8 cellular contexts compared by ENCODE assay signal in the genomic region with DNA sequence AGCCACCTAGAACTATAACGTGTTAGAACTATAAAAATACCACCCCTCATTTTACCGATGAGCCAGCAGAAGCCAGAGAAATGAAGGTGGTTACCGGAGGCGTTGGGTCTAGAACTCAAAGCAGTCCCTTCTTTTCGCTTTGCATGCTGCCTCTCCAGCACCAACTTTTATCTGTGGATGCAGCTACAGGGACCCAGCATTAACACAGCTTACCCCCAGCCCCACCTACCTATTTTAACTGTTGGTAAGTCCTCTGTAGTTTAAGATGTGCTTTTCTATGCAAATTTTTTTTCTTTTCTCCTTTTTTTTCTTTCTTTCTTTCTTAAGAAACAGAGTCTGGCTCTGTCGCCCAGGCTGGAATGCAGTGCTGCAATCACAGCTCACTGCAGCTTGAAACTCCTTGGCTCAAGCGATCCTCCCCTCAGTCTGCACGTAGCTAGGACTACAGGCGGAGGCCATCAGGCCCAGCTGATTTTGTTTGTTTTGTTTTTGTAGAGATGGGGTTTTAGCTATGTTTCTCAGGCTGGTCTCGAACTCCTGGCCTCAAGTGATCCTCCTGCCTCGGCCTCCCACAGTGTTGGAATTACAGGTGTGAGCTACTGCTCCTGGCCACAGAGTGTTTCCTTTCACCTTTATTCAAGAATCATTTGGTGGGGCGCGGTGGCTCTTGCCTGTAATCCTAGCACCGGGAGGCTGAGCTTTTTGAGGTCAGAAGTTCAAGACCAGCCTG. TPM values are rescaled to one million over a fixed set of nuclear protein-coding genes. Genes with fewer than 3 reads are reported as not detected.
A peak's percentile ranks its signal among the peaks of the same experiment; 100 is the strongest.
DNase-seq lines count a peak whose midpoint lies in the region; ATAC-seq and TF ChIP-seq lines count a peak whose summit lies in the region.

No MANE protein-coding gene starts in this region.

- peak; percentile 45 for DNase-seq in AG20443 (ENCODE audit: low spot score)
- DNase-seq in SJSA1 (ENCODE audit: low read depth in 1 of 2, low spot score in 2 of 2) = peak in 1 of 2 experiments; percentile 66
- no peak for DNase-seq in NCI-H187 (lab: John Stamatoyannopoulos, UW)
- no peak for DNase-seq in midbrain (lab: John Stamatoyannopoulos, UW)

- H3K9me3 Mint-ChIP-seq in nephron = no peaks in the 10 kb centered on the region

- no peak for TF ChIP-seq CTCF in nephron (IDR thresholded peaks at IDR 0.05; ENCODE audit: unreplicated experiment in 3 of 3)

- H3K4me1 Mint-ChIP-seq in nephron = no peaks in the 10 kb centered on the region

- ATAC-seq in GM18867 (IDR thresholded peaks at IDR 0.05; ENCODE audit: unreplicated experiment) (peak; percentile 30), HG03066 (IDR thresholded peaks at IDR 0.05; ENCODE audit: low read depth, unreplicated experiment) (peak; percentile 22), esophagus mucosa (peak; percentile 39)

- H3K27ac ChIP-seq in SJSA1 = peak overlapping the region; percentile 26

- no peaks in the 10 kb centered on the region for H3K36me3 Mint-ChIP-seq in nephron (ENCODE audit: low read depth)

- H3K9me3 ChIP-seq in SJSA1 (replicated peaks) = no peaks in the 10 kb centered on the region

- H3K4me3 Mint-ChIP-seq in nephron = peak overlapping the region; percentile 96 to 99 (median 99)

- peak overlapping the region; percentile 98 to 100 (median 99) for H3K27ac Mint-ChIP-seq in nephron

- H3K4me3 ChIP-seq in SJSA1 = peak overlapping the region; percentile 63

- no peaks in the 10 kb centered on the region for H3K4me1 ChIP-seq in SJSA1 (replicated peaks)

- no peaks in the 10 kb centered on the region for H3K27me3 ChIP-seq in SJSA1 (replicated peaks)

- no peaks in the 10 kb centered on the region for H3K27me3 Mint-ChIP-seq in nephron (ENCODE audit: low read depth)

- H3K36me3 ChIP-seq in SJSA1 = no peaks in the 10 kb centered on the region; the same call in 1 of the 2 replicates

RNA-seq across cellular contexts. Expression of a gene that starts 6.5 kb away (rescaled TPM):
- 12.0 and 14.8 TPM in 2 replicates for total RNA-seq in SJSA1 (2014; rRNA removed; shearing (Covaris generic))
- total RNA-seq in esophagus mucosa = 6.5 TPM

RNA-seq across cellular contexts. Expression of a gene that starts 46.7 kb away (rescaled TPM):
- 114 and 120 TPM in 2 replicates for total RNA-seq in SJSA1 (2014; rRNA removed; shearing (Covaris generic))
- total RNA-seq in esophagus mucosa = 38.5 TPM
